ENCODE assay signal across 9 cellular contexts in the genomic region with DNA sequence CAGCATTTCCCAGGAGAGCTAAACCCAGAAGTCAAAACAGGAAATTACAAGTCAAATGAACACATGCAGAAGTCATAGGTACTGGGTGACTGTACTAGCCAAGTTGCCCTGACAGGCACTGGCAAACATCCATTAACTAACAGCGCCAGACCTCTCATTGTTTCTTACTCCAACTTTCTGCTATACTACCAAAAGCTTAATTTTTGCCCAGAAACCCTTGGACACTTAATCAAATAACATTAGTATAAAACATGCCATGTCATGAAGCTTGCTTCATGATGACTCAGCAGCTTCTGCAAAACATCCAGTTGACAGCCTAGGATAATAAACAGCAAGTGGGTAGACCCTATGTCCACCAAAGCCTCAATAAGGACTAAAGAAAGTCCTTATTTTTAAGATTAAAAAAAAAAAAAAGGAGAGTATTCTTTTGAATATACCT. TPM values are rescaled to one million over a fixed set of nuclear protein-coding genes. Genes with fewer than 3 reads are reported as not detected.
DNase-seq lines count a peak whose midpoint lies in the region; ATAC-seq and TF ChIP-seq lines count a peak whose summit lies in the region.
"Had no signal": no experiment of that assay in that cellular context is flagged by ENCODE, and none has a peak within 500 bp of the region (broad histone marks: within the 10 kb centered on the region; RNA-seq: fewer than 3 reads in every experiment).

No MANE protein-coding gene starts in this region.

- H2BK15ac ChIP-seq in mesendoderm (replicated peaks; ENCODE audit: low read depth), result no peak overlapping the region

- H3K9ac ChIP-seq in MM.1S (ENCODE audit: low read length) (no peak overlapping the region), mesendoderm (ENCODE audit: low read length) (no peak overlapping the region)

- no peaks in the 10 kb centered on the region for H3K79me1 ChIP-seq in mesendoderm (ENCODE audit: low read length)

- H3K27ac ChIP-seq in MM.1S (ENCODE audit: low read length), result peak overlapping the region; percentile 41; the same call in 1 of the 2 replicates
- H3K27ac ChIP-seq in mesendoderm (ENCODE audit: low read depth, low read length), result no peak overlapping the region
- H3K27ac ChIP-seq: VCaP had no signal

- peaks cover 25% of the 10 kb centered on the region for H4K20me1 ChIP-seq in MM.1S (ENCODE audit: insufficient read depth, low read length)

- no peak overlapping the region for H4K8ac ChIP-seq in mesendoderm (ENCODE audit: low read depth, low read length)

- peak overlapping the region; percentile 81 for H3K4me2 ChIP-seq in MM.1S (ENCODE audit: low read depth, low read length)
- H3K4me2 ChIP-seq in mesendoderm (ENCODE audit: low read length), result no peak overlapping the region

- ATAC-seq in GM19324 (IDR thresholded peaks at IDR 0.05; ENCODE audit: low FRiP score, unreplicated experiment), result no peak

- no peak overlapping the region for H3K56ac ChIP-seq in mesendoderm (ENCODE audit: low read length)

- H3K9me3 ChIP-seq in MM.1S (replicated peaks; ENCODE audit: insufficient read depth, low read length), result no peaks in the 10 kb centered on the region

- no peak overlapping the region for H2BK120ac ChIP-seq in mesendoderm (ENCODE audit: low read depth, low read length)

- peak overlapping the region; percentile 51 for H3K18ac ChIP-seq in mesendoderm (ENCODE audit: low read length)

- H3F3A ChIP-seq in MM.1S (ENCODE audit: insufficient read depth, low read length), result peaks cover 36% of the 10 kb centered on the region

- no peak overlapping the region for H3K23ac ChIP-seq in mesendoderm (ENCODE audit: low read length)

- in situ Hi-C loops in G401 (cut with HindIII; ENCODE audit: low sequenced_read_pairs), result no loop called here

- no peak overlapping the region for H2AFZ ChIP-seq in MM.1S (ENCODE audit: low read length)

- no peak for TF ChIP-seq CTCF in MM.1S (IDR thresholded peaks at IDR 0.05; ENCODE audit: low read length)

- H3K4me3 ChIP-seq in MM.1S (ENCODE audit: low read length) (peak overlapping the region; percentile 30; the same call in 1 of the 2 replicates), mesendoderm (ENCODE audit: low read length) (no peak overlapping the region)

- no CpG with 5 or more reads among the region's 1 CpG for WGBS in mesendoderm (ENCODE audit: extremely low coverage, insufficient coverage, low lambda C conversion rate)

- H3K36me3 ChIP-seq in MM.1S (replicated peaks; ENCODE audit: insufficient read depth, low read length), result no peaks in the 10 kb centered on the region; the same call in 1 of the 2 replicates
- no peaks in the 10 kb centered on the region for H3K36me3 ChIP-seq in mesendoderm (ENCODE audit: control insufficient read depth, insufficient read depth, low read length)

- no peak overlapping the region for H3K4ac ChIP-seq in mesendoderm (ENCODE audit: low read depth, low read length)

- no peaks in the 10 kb centered on the region for H3K27me3 ChIP-seq in MM.1S (replicated peaks; ENCODE audit: insufficient read depth, low read length)
- H3K27me3 ChIP-seq in mesendoderm (ENCODE audit: insufficient read depth, low read length, poor library complexity), result no peaks in the 10 kb centered on the region

- H2BK5ac ChIP-seq in mesendoderm (ENCODE audit: low read length), result no peak overlapping the region

- H3K79me2 ChIP-seq in MM.1S (ENCODE audit: low read length) (peaks cover 90% of the 10 kb centered on the region), mesendoderm (ENCODE audit: control insufficient read depth, insufficient read depth, low read length) (peaks cover 69% of the 10 kb centered on the region)

- peak; percentile 25 for DNase-seq in G401 (ENCODE audit: low spot score)
- DNase-seq in MM.1S, result no peak
- DNase-seq in amniotic epithelial cell (ENCODE audit: low read depth), result peak; percentile 93
- no peak for DNase-seq in mesendoderm
- no peak for DNase-seq in activated effector memory CD4-positive, alpha-beta T cell treated with Interleukin-2 at 50 U/mL for 16 hours
- no peak for DNase-seq in foreskin melanocyte
- DNase-seq in iPS-NIHi11 (ENCODE audit: low spot score), result no peak

- H3K4me1 ChIP-seq in MM.1S (ENCODE audit: low read length) (peaks cover 27% of the 10 kb centered on the region), mesendoderm (ENCODE audit: control insufficient read depth, low read depth, low read length) (peaks cover 2% of the 10 kb centered on the region)

- H3K9me2 ChIP-seq in MM.1S (replicated peaks; ENCODE audit: insufficient read depth, low read length), result no peaks in the 10 kb centered on the region

- H4K5ac ChIP-seq in mesendoderm (ENCODE audit: low read length), result no peak overlapping the region

- no peak overlapping the region for H2AK5ac ChIP-seq in mesendoderm (ENCODE audit: low read length)

RNA-seq across cellular contexts. Expression of gene NUP153, which starts 3.5 kb away (rescaled TPM):
- 27.3 and 42.6 TPM in 2 replicates for total RNA-seq in G401 (2014; rRNA removed; shearing (Covaris generic))
- 55.3 TPM for polyA plus RNA-seq in mesendoderm (2013, experiment 1 of 2)
- 55.8 TPM for polyA plus RNA-seq in mesendoderm (2013, experiment 2 of 2)

Comparison
In these comparisons a context has a peak if more than half of its experiments do, and no peak if none do; other contexts are left out.
1. DNase-seq: peak in G401 (single experiment) and amniotic epithelial cell (single experiment); none in MM.1S (single experiment), mesendoderm (single experiment), activated effector memory CD4-positive, alpha-beta T cell treated with Interleukin-2 at 50 U/mL for 16 hours (single experiment), foreskin melanocyte (single experiment) and iPS-NIHi11 (single experiment).